In genomic region chr17:7687908-7688807, GRCh38 we compare ENCODE assay signal across 8 cellular contexts. TPM values are rescaled to one million over a fixed set of nuclear protein-coding genes. Genes with fewer than 3 reads are reported as not detected.
A peak's percentile ranks its signal among the peaks of the same experiment; 100 is the strongest.
DNase-seq lines count a peak whose midpoint lies in the region; ATAC-seq and TF ChIP-seq lines count a peak whose summit lies in the region.

Gene WRAP53 (plus strand): TSS chr17:7688477. CDS start chr17:7688649, 172 bp downstream.

- peak within 1 kb of the TSS; percentile 97 for H3K27ac Mint-ChIP-seq in activated T-helper 2 cell treated with anti-CD3 and anti-CD28 coated beads, Interferon-gamma antibody, Interleukin-2, Interleukin-4, amounts not matched to agents 10 μg/mL and 5 μg/mL and 100 μg/mL, durations not matched to agents 14 hours and 24 hours and 36 hours
- H3K27ac Mint-ChIP-seq in natural killer cell, result peak within 1 kb of the TSS; percentile 96 to 100

- H3K27ac ChIP-seq in RWPE2 (ENCODE audit: poor library complexity, severe bottlenecking), result peak within 1 kb of the TSS; percentile 91

- no peaks in the 10 kb centered on the region for H3K9me3 ChIP-seq in ES-I3 (ENCODE audit: control insufficient read depth, insufficient read depth, low read length)
- H3K9me3 ChIP-seq in RWPE2 (ENCODE audit: severe bottlenecking), result no peaks in the 10 kb centered on the region

- TF ChIP-seq CTCF in RWPE2 (IDR thresholded peaks at IDR 0.05; ENCODE audit: poor library complexity, severe bottlenecking) (peak; percentile 99), fibroblast of mammary gland (conservative IDR thresholded peaks at IDR 0.05; ENCODE audit: control insufficient read depth, insufficient read depth, low read depth, low read length) (peak; percentile 91), natural killer cell (IDR thresholded peaks at IDR 0.05) (peak; percentile 99)

- peaks cover 6% of the 10 kb centered on the region; the same call in 1 of the 2 replicates for H3K4me1 ChIP-seq in ES-I3 (ENCODE audit: insufficient read depth, low read length)
- peaks cover 7% of the 10 kb centered on the region for H3K4me1 ChIP-seq in RWPE2 (ENCODE audit: insufficient read depth, poor library complexity, severe bottlenecking)

- peak; percentile 94 for DNase-seq in H4 (ENCODE audit: low spot score)
- DNase-seq in LoVo (ENCODE audit: low spot score), result peak; percentile 96
- peak; percentile 98 for DNase-seq in RWPE2 (ENCODE audit: low spot score)
- DNase-seq in activated T-helper 2 cell treated with anti-CD3 and anti-CD28 coated beads, Interferon-gamma antibody, Interleukin-2, Interleukin-4, amounts not matched to agents 10 μg/mL and 5 μg/mL and 100 μg/mL, durations not matched to agents 14 hours and 24 hours and 36 hours (ENCODE audit: low spot score), result peak; percentile 93
- peak; percentile 99 for DNase-seq in fibroblast of mammary gland (ENCODE audit: low read depth)
- peak; percentile 97 for DNase-seq in natural killer cell
- DNase-seq in stimulated activated naive CD4-positive, alpha-beta T cell treated with Interleukin-2 at 50 U/mL for 16 hours (lab: John Stamatoyannopoulos, UW), result peak; percentile 94

- H3K36me3 Mint-ChIP-seq in activated T-helper 2 cell treated with anti-CD3 and anti-CD28 coated beads, Interferon-gamma antibody, Interleukin-2, Interleukin-4, amounts not matched to agents 10 μg/mL and 5 μg/mL and 100 μg/mL, durations not matched to agents 14 hours and 24 hours and 36 hours (ENCODE audit: low read depth), result peaks cover 41% of the 10 kb centered on the region
- peaks cover 4% of the 10 kb centered on the region for H3K36me3 Mint-ChIP-seq in natural killer cell

- peaks cover 34% of the 10 kb centered on the region for H3K4me1 Mint-ChIP-seq in activated T-helper 2 cell treated with anti-CD3 and anti-CD28 coated beads, Interferon-gamma antibody, Interleukin-2, Interleukin-4, amounts not matched to agents 10 μg/mL and 5 μg/mL and 100 μg/mL, durations not matched to agents 14 hours and 24 hours and 36 hours (ENCODE audit: low read depth)
- H3K4me1 Mint-ChIP-seq in natural killer cell, result peaks cover 34 to 37% of the 10 kb centered on the region in 2 donors

- peak within 1 kb of the TSS; percentile 94 for H3K4me3 Mint-ChIP-seq in activated T-helper 2 cell treated with anti-CD3 and anti-CD28 coated beads, Interferon-gamma antibody, Interleukin-2, Interleukin-4, amounts not matched to agents 10 μg/mL and 5 μg/mL and 100 μg/mL, durations not matched to agents 14 hours and 24 hours and 36 hours (ENCODE audit: low read depth)
- peak within 1 kb of the TSS; percentile 92 for H3K4me3 Mint-ChIP-seq in natural killer cell

- H3K9ac ChIP-seq in ES-I3 (ENCODE audit: low read depth, low read length), result peak within 1 kb of the TSS; percentile 93

- H3K4me3 ChIP-seq in RWPE2 (ENCODE audit: severe bottlenecking) (peak within 1 kb of the TSS; percentile 67), fibroblast of mammary gland (ENCODE audit: control insufficient read depth, low read depth, low read length) (peak within 1 kb of the TSS; percentile 99)

- intact Hi-C loops in activated T-helper 2 cell treated with anti-CD3 and anti-CD28 coated beads, Interferon-gamma antibody, Interleukin-2, Interleukin-4, amounts not matched to agents 10 μg/mL and 5 μg/mL and 100 μg/mL, durations not matched to agents 14 hours and 24 hours and 36 hours (cut with micrococcal nuclease), result loop anchor here (1.0 to 10.0 kb wide), 9 partner anchors 56 to 537 kb away; partner anchors contain the start of genes EIF5A, HES7, KCTD11 and POLR2A
- intact Hi-C loops in natural killer cell (cut with micrococcal nuclease), result loop anchor here (2.0 to 10.0 kb wide), 10 partner anchors 73 to 673 kb away; partner anchors contain the start of genes ACADVL, CYB5D1, DLG4 and FXR2

- no peaks in the 10 kb centered on the region for H3K27me3 ChIP-seq in RWPE2 (ENCODE audit: insufficient read depth, poor library complexity, severe bottlenecking)

- H3K9me3 Mint-ChIP-seq in activated T-helper 2 cell treated with anti-CD3 and anti-CD28 coated beads, Interferon-gamma antibody, Interleukin-2, Interleukin-4, amounts not matched to agents 10 μg/mL and 5 μg/mL and 100 μg/mL, durations not matched to agents 14 hours and 24 hours and 36 hours, result no peaks in the 10 kb centered on the region
- H3K9me3 Mint-ChIP-seq in natural killer cell, result no peaks in the 10 kb centered on the region

- H3K36me3 ChIP-seq in ES-I3 (ENCODE audit: insufficient read depth, low read length) (no peaks in the 10 kb centered on the region), RWPE2 (ENCODE audit: low read depth) (peaks cover 44% of the 10 kb centered on the region)

- peak; percentile 86 for ATAC-seq in RWPE2 (ENCODE audit: low read depth)
- ATAC-seq in natural killer cell, result peak; percentile 72 to 92 (median 78)

- H3K27me3 Mint-ChIP-seq in activated T-helper 2 cell treated with anti-CD3 and anti-CD28 coated beads, Interferon-gamma antibody, Interleukin-2, Interleukin-4, amounts not matched to agents 10 μg/mL and 5 μg/mL and 100 μg/mL, durations not matched to agents 14 hours and 24 hours and 36 hours (ENCODE audit: low read depth), result no peaks in the 10 kb centered on the region
- no peaks in the 10 kb centered on the region for H3K27me3 Mint-ChIP-seq in natural killer cell (ENCODE audit: low read depth in 2 of 2)

RNA-seq across cellular contexts. Expression of gene WRAP53, which starts in this region (rescaled TPM):
- 9.9 and 15.8 TPM in 2 replicates for total RNA-seq in H4 (2014; rRNA removed; shearing (Covaris generic))
- 33.2 and 34.5 TPM in 2 replicates for total RNA-seq in activated T-helper 2 cell treated with anti-CD3 and anti-CD28 coated beads, Interferon-gamma antibody, Interleukin-2, Interleukin-4, amounts not matched to agents 10 μg/mL and 5 μg/mL and 100 μg/mL, durations not matched to agents 14 hours and 24 hours and 36 hours
- 10 to 100 TPM in 2 of 3 donors, 1 to 10 TPM in 1; 9.9 to 12.8 (median 12.0) TPM for total RNA-seq in natural killer cell

Comparison
In these comparisons a context has a peak if more than half of its experiments do, and no peak if none do; other contexts are left out.
1. Peak in every context shown above with its lines: DNase-seq, ATAC-seq, H3K4me3 ChIP-seq and H3K27ac ChIP-seq.